In the genomic region with DNA sequence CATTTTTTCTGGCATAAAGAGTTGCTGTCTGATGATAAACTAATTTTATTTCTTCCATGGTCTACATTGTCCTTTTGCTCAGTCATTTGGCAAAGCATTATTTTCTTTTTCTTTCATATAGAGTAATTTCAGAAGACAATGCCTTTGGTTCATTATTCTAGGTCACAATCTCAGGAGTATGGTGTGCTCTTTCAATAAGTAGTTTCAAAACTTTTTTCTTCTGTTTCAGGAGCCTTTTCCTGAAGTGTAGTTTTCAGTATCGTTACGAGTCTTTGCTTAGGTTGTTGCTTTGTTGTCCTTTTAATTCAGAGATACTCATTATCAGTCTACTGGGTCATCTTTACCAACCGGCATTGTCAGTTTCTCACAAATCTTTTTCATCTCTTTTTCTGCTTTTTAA, we compare ENCODE assay signal across 6 cellular contexts.
"Had no signal": no experiment of that assay in that cellular context is flagged by ENCODE, and none has a peak within 500 bp of the region (broad histone marks: within the 10 kb centered on the region; RNA-seq: fewer than 3 reads in every experiment).

No MANE protein-coding gene starts in this region.

- ATAC-seq: HepG2, K562 had no signal

- H3K4me3 ChIP-seq: K562 had no signal

- H3K4me3 Mint-ChIP-seq: IgD-negative memory B cell had no signal

- H3K27ac ChIP-seq: HL-60 had no signal

- H3K4me1 Mint-ChIP-seq: IgD-negative memory B cell had no signal

- H3K27ac Mint-ChIP-seq: IgD-negative memory B cell had no signal

- DNase-seq: IMR-90, KBM-7 had no signal
